Comparison of ENCODE assay signal across 8 cellular contexts in the genomic region with DNA sequence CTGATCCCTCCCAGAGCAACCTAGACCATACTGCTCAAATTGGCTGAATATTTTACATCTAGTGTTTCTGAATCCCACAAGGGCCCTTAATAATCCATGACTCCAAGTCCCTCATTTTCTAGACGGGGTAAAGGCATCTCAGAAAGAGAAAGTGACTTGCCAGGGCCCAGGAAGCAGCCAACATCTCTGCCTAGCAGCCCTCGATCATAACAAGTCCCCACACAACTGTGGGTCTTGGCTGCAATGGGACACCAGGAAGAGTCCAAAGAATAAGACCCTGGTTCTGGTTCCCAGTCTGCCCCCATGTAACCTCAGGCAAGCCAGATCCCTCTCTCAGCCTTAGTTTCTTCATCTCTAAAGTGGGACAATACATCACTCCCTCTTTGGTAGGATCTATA. TPM values are rescaled to one million over a fixed set of nuclear protein-coding genes. Genes with fewer than 3 reads are reported as not detected.
A peak's percentile ranks its signal among the peaks of the same experiment; 100 is the strongest.
DNase-seq lines count a peak whose midpoint lies in the region; ATAC-seq and TF ChIP-seq lines count a peak whose summit lies in the region.

No MANE protein-coding gene starts in this region.

- ATAC-seq in T-cell (replicated peaks in 1 of 4) (no peak), gastroesophageal sphincter (no peak), sciatic nerve (peak; percentile 14)

- TF ChIP-seq CTCF in DOHH2 (IDR thresholded peaks at IDR 0.05; ENCODE audit: low read depth, low read length, poor library complexity, severe bottlenecking) (no peak), gastroesophageal sphincter (IDR thresholded peaks at IDR 0.05) (no peak)

- no peaks in the 10 kb centered on the region for H4K20me1 ChIP-seq in DOHH2 (ENCODE audit: control insufficient read depth, insufficient read depth, low read depth, low read length)

- H3K9me3 ChIP-seq in DOHH2 (ENCODE audit: control insufficient read depth, insufficient read depth, low read length): no peaks in the 10 kb centered on the region
- no peaks in the 10 kb centered on the region for H3K9me3 ChIP-seq in gastroesophageal sphincter

- H3K9me2 ChIP-seq in DOHH2 (replicated peaks; ENCODE audit: control insufficient read depth, low read length): no peaks in the 10 kb centered on the region

- peak overlapping the region; percentile 46 for H3K4me3 ChIP-seq in DOHH2 (ENCODE audit: low read length)
- H3K4me3 ChIP-seq in gastroesophageal sphincter: no peak overlapping the region

- H3K36me3 ChIP-seq in DOHH2 (ENCODE audit: control insufficient read depth, low read length) (no peaks in the 10 kb centered on the region), gastroesophageal sphincter (peaks cover 0 to 15% of the 10 kb centered on the region in 2 donors)

- H3K4me1 ChIP-seq in DOHH2 (ENCODE audit: control insufficient read depth, low read length) (peaks cover 51% of the 10 kb centered on the region), gastroesophageal sphincter (peaks cover 14 to 100% (median 51%) of the 10 kb centered on the region in 3 donors)

- peaks cover 36% of the 10 kb centered on the region for H3K36me3 Mint-ChIP-seq in T-cell

- no peaks in the 10 kb centered on the region for H3K27me3 Mint-ChIP-seq in T-cell

- H3K9me3 Mint-ChIP-seq in T-cell: no peaks in the 10 kb centered on the region

- H3K27ac ChIP-seq in DOHH2 (ENCODE audit: low read depth, low read length) (peak overlapping the region; percentile 60), gastroesophageal sphincter (peak overlapping the region; percentile 16 to 95 (median 87))

- no peaks in the 10 kb centered on the region for H3K79me2 ChIP-seq in DOHH2 (ENCODE audit: control insufficient read depth, low read length)

- intact Hi-C loops in sciatic nerve (cut with DNase I): no loop called here

- H3K27me3 ChIP-seq in DOHH2 (ENCODE audit: control insufficient read depth, low read length) (no peaks in the 10 kb centered on the region), gastroesophageal sphincter (no peaks in the 10 kb centered on the region)

- peaks cover 10% of the 10 kb centered on the region for H3F3A ChIP-seq in DOHH2 (ENCODE audit: control insufficient read depth, insufficient read depth)

- peak overlapping the region; percentile 96 to 98 for H3K27ac Mint-ChIP-seq in T-cell

- peak overlapping the region; percentile 42 to 96 (median 52) for H3K4me3 Mint-ChIP-seq in T-cell

- DNase-seq in T-cell (no peak), sciatic nerve (ENCODE audit: low spot score) (no peak), NCI-H524 treated with DMSO at 0.1 percent for 48 hours (lab: John Stamatoyannopoulos, UW) (no peak), NCI-H1930 (lab: John Stamatoyannopoulos, UW) (no peak), superior temporal gyrus (ENCODE audit: extremely low spot score) (no peak)
- DNase-seq in NK-92 treated with Interleukin-12 subunit alpha and Interleukin-12 subunit beta, amount 100 ng/mL, for 24 hours (lab: John Stamatoyannopoulos, UW): no peak

- POLR2A ChIA-PET in T-cell (lab: Charles Lee): interaction anchor here in 1 of 2 donors (0.9 kb wide), 1 partner anchor 15 kb away, joined by 3 read pairs; no protein-coding TSS in a partner anchor

- WGBS in gastroesophageal sphincter (ENCODE audit: low coverage in 1 of 2), 2 donors: 0% methylated on average over 1 of the region's 2 CpGs; no CpG with 5 or more reads in 1 of the 2 donors

- peaks cover 97 to 100% (median 98%) of the 10 kb centered on the region in 3 donors for H3K4me1 Mint-ChIP-seq in T-cell

- no peak for TF ChIP-seq POLR2A in gastroesophageal sphincter (IDR thresholded peaks at IDR 0.05)

- TF ChIP-seq EP300 in gastroesophageal sphincter (IDR thresholded peaks at IDR 0.05): no peak

- CTCF ChIA-PET in T-cell (lab: Charles Lee): interaction anchor here (1.2 to 5.0 kb wide), 8 partner anchors 10 to 99 kb away, joined by 3 to 49 read pairs (median 6); no protein-coding TSS in a partner anchor

- H3K4me2 ChIP-seq in DOHH2 (ENCODE audit: low read length): peak overlapping the region; percentile 63

RNA-seq across cellular contexts. Expression of a gene that starts 6.3 kb away (rescaled TPM):
- total RNA-seq in T-cell (100 to 1,000 TPM; 266 to 395 (median 345) TPM), gastroesophageal sphincter (100 to 1,000 TPM; 359 to 435 (median 375) TPM), sciatic nerve (211 TPM)
